10 cellular contexts compared by ENCODE assay signal in genomic region chr13:33509642-33510229, GRCh38.
DNase-seq lines count a peak whose midpoint lies in the region; ATAC-seq and TF ChIP-seq lines count a peak whose summit lies in the region.
"Had no signal": no experiment of that assay in that cellular context is flagged by ENCODE, and none has a peak within 500 bp of the region (broad histone marks: within the 10 kb centered on the region; RNA-seq: fewer than 3 reads in every experiment).

No MANE protein-coding gene starts in this region.

- H3F3A ChIP-seq in smooth muscle cell (ENCODE audit: low read depth): peaks cover 3% of the 10 kb centered on the region

- TF ChIP-seq CTCF in IMR-90 (conservative IDR thresholded peaks at IDR 0.05; ENCODE audit: low read depth, low read length): no peak
- no peak for TF ChIP-seq CTCF in chondrocyte (IDR thresholded peaks at IDR 0.05)
- no peak for TF ChIP-seq CTCF in smooth muscle cell (IDR thresholded peaks at IDR 0.05; ENCODE audit: borderline replicate concordance, insufficient read depth, poor library complexity, severe bottlenecking)
- TF ChIP-seq CTCF in type B pancreatic cell (conservative IDR thresholded peaks at IDR 0.05): no peak

- CTCF ChIA-PET in IMR-90 (lab: Yijun Ruan, JAX): no interaction called here
- CTCF ChIA-PET in activated CD4-positive, alpha-beta T cell treated with anti-CD3 and anti-CD28 coated beads for 36 hours (lab: Charles Lee): interaction anchor here (0.7 kb wide), 1 partner anchor 1373 kb away, joined by 3 read pairs; no protein-coding TSS in a partner anchor

- H3K18ac ChIP-seq in IMR-90 (ENCODE audit: low read depth, low read length): peak overlapping the region; percentile 31; the same call in 1 of the 2 replicates

- BruUV-seq in IMR-90 (replicated peaks; lab: Mats Ljungman, UMichigan): no TSS peak

- H3K4me3 ChIP-seq in IMR-90 (ENCODE audit: insufficient read depth, low read depth, low read length) (no peak overlapping the region), smooth muscle cell (no peak overlapping the region)

- no peaks in the 10 kb centered on the region for H3K9me3 Mint-ChIP-seq in chondrocyte (ENCODE audit: low read depth)
- H3K9me3 Mint-ChIP-seq in activated CD4-positive, alpha-beta T cell treated with anti-CD3 and anti-CD28 coated beads for 36 hours (ENCODE audit: low read depth): no peaks in the 10 kb centered on the region
- H3K9me3 Mint-ChIP-seq in type B pancreatic cell: no peaks in the 10 kb centered on the region

- no peak overlapping the region for H3K23ac ChIP-seq in IMR-90 (ENCODE audit: low read depth, low read length)

- no peak for ATAC-seq in IMR-90 (ENCODE audit: low read depth)
- no peak for ATAC-seq in activated CD4-positive, alpha-beta T cell treated with anti-CD3 and anti-CD28 coated beads for 36 hours

- WGBS in IMR-90 (ENCODE audit: extremely low coverage in 2 of 2, insufficient read length in 1 of 2), 2 experiments: no CpG with 5 or more reads among the region's 5 CpGs
- WGBS in smooth muscle cell (ENCODE audit: low lambda C conversion rate): 86% methylated on average over 5 of the region's 5 CpGs

- no peak overlapping the region for H2AK9ac ChIP-seq in IMR-90 (replicated peaks; ENCODE audit: low read depth, low read length, poor library complexity)

- H3K79me2 ChIP-seq in smooth muscle cell (ENCODE audit: low read depth): no peaks in the 10 kb centered on the region

- no peak overlapping the region for H4K91ac ChIP-seq in IMR-90 (ENCODE audit: insufficient read depth, low read depth, low read length)

- no peaks in the 10 kb centered on the region for H3K36me3 Mint-ChIP-seq in chondrocyte (ENCODE audit: low read depth)
- no peaks in the 10 kb centered on the region for H3K36me3 Mint-ChIP-seq in activated CD4-positive, alpha-beta T cell treated with anti-CD3 and anti-CD28 coated beads for 36 hours (ENCODE audit: low read depth)
- H3K36me3 Mint-ChIP-seq in type B pancreatic cell: no peaks in the 10 kb centered on the region

- H2BK5ac ChIP-seq in IMR-90 (ENCODE audit: low read depth, low read length, poor library complexity, severe bottlenecking): no peak overlapping the region

- H3K9me3 ChIP-seq in IMR-90 (ENCODE audit: control insufficient read depth, insufficient read depth, low read length): peaks cover 2% of the 10 kb centered on the region; the same call in 1 of the 2 replicates
- no peaks in the 10 kb centered on the region for H3K9me3 ChIP-seq in smooth muscle cell (replicated peaks; ENCODE audit: low read depth)

- peak overlapping the region; percentile 9 for H2AFZ ChIP-seq in IMR-90 (replicated peaks; ENCODE audit: low read length, poor library complexity)
- no peak overlapping the region for H2AFZ ChIP-seq in smooth muscle cell (ENCODE audit: low read depth)

- H4K8ac ChIP-seq in IMR-90 (ENCODE audit: low read depth in 2 of 2, low read length in 2 of 2): peak overlapping the region in 1 of 2 experiments; percentile 29; a peak in 1 of 4 replicates

- no peak for TF ChIP-seq POLR2A in IMR-90 (IDR thresholded peaks at IDR 0.05; ENCODE audit: low read depth, low read length)

- H3K79me1 ChIP-seq in IMR-90 (ENCODE audit: low read depth in 1 of 2, low read length in 2 of 2): no peaks in the 10 kb centered on the region

- H3K36me3 ChIP-seq in IMR-90 (ENCODE audit: control insufficient read depth, insufficient read depth, low read length) (no peaks in the 10 kb centered on the region), smooth muscle cell (ENCODE audit: low read depth) (no peaks in the 10 kb centered on the region)

- H2BK15ac ChIP-seq in IMR-90 (ENCODE audit: low read depth, low read length): peak overlapping the region; percentile 64; the same call in 1 of the 3 replicates

- peak overlapping the region; percentile 8; the same call in 1 of the 2 replicates for H2BK120ac ChIP-seq in IMR-90 (ENCODE audit: low read depth, low read length)

- no peak overlapping the region for H3K4me3 Mint-ChIP-seq in chondrocyte (ENCODE audit: unreplicated experiment)
- H3K4me3 Mint-ChIP-seq in activated CD4-positive, alpha-beta T cell treated with anti-CD3 and anti-CD28 coated beads for 36 hours: no peak overlapping the region
- no peak overlapping the region for H3K4me3 Mint-ChIP-seq in type B pancreatic cell
- H3K4me3 Mint-ChIP-seq: nephron progenitor cell had no signal

- peak overlapping the region; percentile 27; the same call in 1 of the 2 replicates for H2AK5ac ChIP-seq in IMR-90 (ENCODE audit: low read depth, low read length)

- peak overlapping the region; percentile 60 for H3K14ac ChIP-seq in IMR-90 (replicated peaks; ENCODE audit: low read depth, low read length)

- POLR2A ChIA-PET in IMR-90 (lab: Charles Lee; ENCODE audit: unreplicated experiment): no interaction called here
- POLR2A ChIA-PET in activated CD4-positive, alpha-beta T cell treated with anti-CD3 and anti-CD28 coated beads for 36 hours (lab: Charles Lee): no interaction called here

- peak overlapping the region; percentile 65; the same call in 1 of the 2 replicates for H2BK20ac ChIP-seq in IMR-90 (ENCODE audit: low read depth, low read length)

- intact Hi-C loops in IMR-90 (cut with micrococcal nuclease): no loop called here
- intact Hi-C loops in activated CD4-positive, alpha-beta T cell treated with anti-CD3 and anti-CD28 coated beads for 36 hours (cut with DNase I, micrococcal nuclease): no loop called here

- peaks cover 24% of the 10 kb centered on the region for H3K4me1 Mint-ChIP-seq in chondrocyte (ENCODE audit: low read depth)
- no peaks in the 10 kb centered on the region for H3K4me1 Mint-ChIP-seq in activated CD4-positive, alpha-beta T cell treated with anti-CD3 and anti-CD28 coated beads for 36 hours
- peaks cover 5% of the 10 kb centered on the region for H3K4me1 Mint-ChIP-seq in type B pancreatic cell (ENCODE audit: unreplicated experiment)

- H3K27me3 ChIP-seq in IMR-90 (ENCODE audit: control insufficient read depth, insufficient read depth, low read length) (no peaks in the 10 kb centered on the region), smooth muscle cell (ENCODE audit: low read depth) (no peaks in the 10 kb centered on the region)

- no peak for TF ChIP-seq RAD21 in IMR-90 (IDR thresholded peaks at IDR 0.05; ENCODE audit: low read length)

- H3K4me2 ChIP-seq in IMR-90 (ENCODE audit: low read depth, low read length) (no peak overlapping the region), smooth muscle cell (no peak overlapping the region)

- DNase-seq in IMR-90: no peak
- DNase-seq in chondrocyte (ENCODE audit: low spot score): no peak
- peak; percentile 29 for DNase-seq in kidney tubule cell (ENCODE audit: low spot score)
- DNase-seq in smooth muscle cell (lab: John Stamatoyannopoulos, UW; ENCODE audit: unreplicated experiment): no peak
- DNase-seq in activated CD4-positive, alpha-beta T cell treated with anti-CD3 and anti-CD28 coated beads for 36 hours: no peak
- DNase-seq in activated gamma-delta T cell treated with Interleukin-2 at 50 U/mL for 16 hours: no peak
- no peak for DNase-seq in stimulated activated CD4-positive, alpha-beta T cell treated with anti-CD3 and anti-CD28 coated beads, Interleukin-4, amount 100 ng/mL, for 24 hours
- DNase-seq in type B pancreatic cell (ENCODE audit: extremely low spot score, unreplicated experiment): no peak
- DNase-seq: NCI-H526 treated with DMSO at 0.1 percent for 48 hours, nephron progenitor cell had no signal

- in situ Hi-C loops in IMR-90 (cut with MboI; ENCODE audit: low sequenced_read_pairs): no loop called here

- peak overlapping the region; percentile 60; the same call in 1 of the 2 replicates for H3K4ac ChIP-seq in IMR-90 (ENCODE audit: low read depth, low read length)

- no peaks in the 10 kb centered on the region for H3K9me1 ChIP-seq in IMR-90 (ENCODE audit: insufficient read depth, low read length)

- dilution Hi-C loops in IMR-90 (cut with HindIII; ENCODE audit: low sequenced_read_pairs, unreplicated experiment): no loop called here

- H3K4me1 ChIP-seq in IMR-90 (ENCODE audit: control insufficient read depth, insufficient read depth, low read length) (peaks cover 7% of the 10 kb centered on the region), smooth muscle cell (ENCODE audit: low read depth) (peaks cover 3% of the 10 kb centered on the region)

- peak overlapping the region; percentile 48 for H4K5ac ChIP-seq in IMR-90 (ENCODE audit: low read depth, low read length)

- no peak overlapping the region for H3K27ac ChIP-seq in IMR-90 (ENCODE audit: insufficient read depth, low read length)
- peak overlapping the region; percentile 55 for H3K27ac ChIP-seq in smooth muscle cell (ENCODE audit: low read depth)

- H3K9ac ChIP-seq in IMR-90 (ENCODE audit: low read depth, low read length): no peak overlapping the region
- no peak overlapping the region for H3K9ac ChIP-seq in smooth muscle cell (ENCODE audit: low read depth)

- H3K27ac Mint-ChIP-seq in chondrocyte (ENCODE audit: unreplicated experiment) (peak overlapping the region; percentile 62), type B pancreatic cell (no peak overlapping the region)
- H3K27ac Mint-ChIP-seq in activated CD4-positive, alpha-beta T cell treated with anti-CD3 and anti-CD28 coated beads for 36 hours: no peak overlapping the region
- H3K27ac Mint-ChIP-seq: nephron progenitor cell had no signal

- H3K56ac ChIP-seq in IMR-90 (ENCODE audit: extremely low read depth, insufficient read depth, low read length): no peak overlapping the region

- H3K27me3 Mint-ChIP-seq in chondrocyte (ENCODE audit: low read depth) (no peaks in the 10 kb centered on the region), type B pancreatic cell (no peaks in the 10 kb centered on the region)
- peaks cover 2% of the 10 kb centered on the region for H3K27me3 Mint-ChIP-seq in activated CD4-positive, alpha-beta T cell treated with anti-CD3 and anti-CD28 coated beads for 36 hours

- H4K20me1 ChIP-seq in IMR-90 (ENCODE audit: insufficient read depth, low read length): no peaks in the 10 kb centered on the region
- H4K20me1 ChIP-seq in smooth muscle cell (ENCODE audit: low read depth): no peaks in the 10 kb centered on the region

TF ChIP-seq in IMR-90, 13 proteins besides CTCF, POLR2A, EP300 and RAD21 (continues in another document):
- TF ChIP-seq CHD1 (IDR thresholded peaks at IDR 0.05; ENCODE audit: low read depth, low read length): no peak
- TF ChIP-seq ELK1 (IDR thresholded peaks at IDR 0.05; ENCODE audit: borderline replicate concordance, low read depth, low read length): no peak
- no peak for TF ChIP-seq MXI1 (IDR thresholded peaks at IDR 0.05; ENCODE audit: borderline replicate concordance, low read depth, low read length)
- TF ChIP-seq MAFK (IDR thresholded peaks at IDR 0.05; ENCODE audit: low read depth, low read length): no peak
- no peak for TF ChIP-seq BHLHE40 (IDR thresholded peaks at IDR 0.05; ENCODE audit: low read depth, low read length)
